ENCODE assay signal across 10 cellular contexts in genomic region chr5:112958774-112959088, GRCh38. TPM values are rescaled to one million over a fixed set of nuclear protein-coding genes. Genes with fewer than 3 reads are reported as not detected.
DNase-seq lines count a peak whose midpoint lies in the region; ATAC-seq and TF ChIP-seq lines count a peak whose summit lies in the region.
"Had no signal": no experiment of that assay in that cellular context is flagged by ENCODE, and none has a peak within 500 bp of the region (broad histone marks: within the 10 kb centered on the region; RNA-seq: fewer than 3 reads in every experiment).

No MANE protein-coding gene starts in this region.

- H3K27ac ChIP-seq in gastrocnemius medialis = peak overlapping the region; percentile 40 to 68 (median 62)
- H3K27ac ChIP-seq in esophagus squamous epithelium = peak overlapping the region in 1 of 4 donors; percentile 57

- H3K4me3 ChIP-seq in gastrocnemius medialis (no peak overlapping the region), esophagus squamous epithelium (no peak overlapping the region)

- TF ChIP-seq POLR2A in gastrocnemius medialis (IDR thresholded peaks at IDR 0.05) = no peak
- TF ChIP-seq POLR2A in esophagus squamous epithelium (IDR thresholded peaks at IDR 0.05) = no peak

- WGBS in esophagus squamous epithelium, 2 donors = 35 to 61% methylated on average over 1 of the region's 1 CpG

- H3K27me3 ChIP-seq in gastrocnemius medialis (no peaks in the 10 kb centered on the region), esophagus squamous epithelium (no peaks in the 10 kb centered on the region)

- no peak for DNase-seq in chondrocyte (ENCODE audit: low spot score)
- no peak for DNase-seq in gastrocnemius medialis
- no peak for DNase-seq in HK-2 (ENCODE audit: unreplicated experiment)
- DNase-seq in NAMALWA (ENCODE audit: low spot score) = no peak
- DNase-seq in esophagus squamous epithelium (lab: John Stamatoyannopoulos, UW) = no peak
- DNase-seq: activated T-cell treated with anti-CD3 and anti-CD28 coated beads, Interleukin-2, amount 50 U/mL, for 1 hour; CD4-positive, CD25-positive, alpha-beta regulatory T cell; islet precursor cell had no signal

- in situ Hi-C loops in gastrocnemius medialis (cut with MboI; ENCODE audit: low sequenced_read_pairs in 4 of 4) = no loop called here

- no peaks in the 10 kb centered on the region for H3K36me3 ChIP-seq in gastrocnemius medialis
- H3K36me3 ChIP-seq in esophagus squamous epithelium = no peaks in the 10 kb centered on the region

- intact Hi-C loops in gastrocnemius medialis (cut with DNase I; ENCODE audit: low total_unique reads) (no loop called here), esophagus squamous epithelium (cut with DNase I) (no loop called here)

- no peaks in the 10 kb centered on the region for H3K27me3 Mint-ChIP-seq in chondrocyte (ENCODE audit: low read depth)

- peak; percentile 7 for ATAC-seq in GM19397 (IDR thresholded peaks at IDR 0.05; ENCODE audit: unreplicated experiment)
- ATAC-seq in HG02938 (IDR thresholded peaks at IDR 0.05; ENCODE audit: unreplicated experiment) = peak; percentile 1
- peak in 1 of 2 donors; percentile 5 for ATAC-seq in gastrocnemius medialis

- no peaks in the 10 kb centered on the region for H3K36me3 Mint-ChIP-seq in chondrocyte (ENCODE audit: low read depth)
- H3K36me3 Mint-ChIP-seq: CD4-positive, CD25-positive, alpha-beta regulatory T cell had no signal

- peaks cover 50% of the 10 kb centered on the region for H3K4me1 Mint-ChIP-seq in chondrocyte (ENCODE audit: low read depth)

- no peaks in the 10 kb centered on the region for H3K9me3 Mint-ChIP-seq in chondrocyte (ENCODE audit: low read depth)
- H3K9me3 Mint-ChIP-seq: CD4-positive, CD25-positive, alpha-beta regulatory T cell had no signal

- peak overlapping the region; percentile 85 for H3K27ac Mint-ChIP-seq in chondrocyte (ENCODE audit: unreplicated experiment)
- H3K27ac Mint-ChIP-seq: CD4-positive, CD25-positive, alpha-beta regulatory T cell had no signal

- TF ChIP-seq CTCF in chondrocyte (IDR thresholded peaks at IDR 0.05) = no peak
- TF ChIP-seq CTCF in gastrocnemius medialis (IDR thresholded peaks at IDR 0.05 in 4 of 5, conservative IDR thresholded peaks at IDR 0.05 in 1 of 5) = no peak
- TF ChIP-seq CTCF in esophagus squamous epithelium (IDR thresholded peaks at IDR 0.05) = no peak

- no peaks in the 10 kb centered on the region for H3K9me3 ChIP-seq in gastrocnemius medialis
- H3K9me3 ChIP-seq in esophagus squamous epithelium = no peaks in the 10 kb centered on the region

- no peak overlapping the region for H3K4me3 Mint-ChIP-seq in chondrocyte (ENCODE audit: unreplicated experiment)
- H3K4me3 Mint-ChIP-seq: CD4-positive, CD25-positive, alpha-beta regulatory T cell had no signal

- peaks cover 34 to 42% of the 10 kb centered on the region in 2 donors for H3K4me1 ChIP-seq in gastrocnemius medialis
- peaks cover 4 to 35% (median 20%) of the 10 kb centered on the region in 3 donors for H3K4me1 ChIP-seq in esophagus squamous epithelium

RNA-seq across cellular contexts. Expression of gene DCP2, which starts 17.9 kb away (rescaled TPM):
- 37.3 to 47.1 TPM (median 40.1 TPM) in 3 replicates for total RNA-seq in chondrocyte
- 10 to 100 TPM in 3 of 4 donors, 1 to 10 TPM in 1; 9.8 to 30.9 (median 27.2) TPM for total RNA-seq in gastrocnemius medialis
- 10 to 100 TPM in 3 of 4 donors, 1 to 10 TPM in 1; 9.0 to 24.9 (median 17.4) TPM for total RNA-seq in esophagus squamous epithelium

RNA-seq across cellular contexts. Expression of gene REEP5, which starts 36.7 kb away (rescaled TPM):
- total RNA-seq in chondrocyte (75.6 to 89.6 TPM (median 87.6 TPM) in 3 replicates), gastrocnemius medialis (100 to 1,000 TPM in 2 of 4 donors, 10 to 100 TPM in 2; 67.2 to 116 (median 89.9) TPM), esophagus squamous epithelium (10 to 100 TPM; 25.5 to 60.8 (median 36.1) TPM)
